In the genomic region with DNA sequence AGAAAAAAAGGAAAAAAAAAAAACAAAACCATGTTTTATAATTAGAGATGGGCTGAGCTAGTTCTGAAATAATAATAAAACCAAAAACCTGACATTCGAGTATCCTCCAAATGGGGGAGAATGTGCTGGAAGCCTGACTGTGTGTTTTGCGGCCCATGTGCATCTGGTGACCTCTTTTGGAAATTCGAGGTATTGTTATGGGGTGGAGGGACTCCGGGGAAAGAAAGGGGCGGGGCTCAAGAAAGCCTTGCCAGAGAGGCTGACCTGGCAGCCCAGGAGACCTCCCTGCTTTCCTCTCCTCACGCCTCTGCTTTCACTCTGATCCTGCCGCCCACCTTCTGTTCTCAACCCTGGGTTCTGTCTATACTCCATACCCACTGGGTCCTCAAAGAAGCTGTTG, we compare ENCODE assay signal across 9 cellular contexts.
DNase-seq lines count a peak whose midpoint lies in the region; ATAC-seq, FAIRE-seq and TF ChIP-seq lines count a peak whose summit lies in the region.
"Had no signal": no experiment of that assay in that cellular context is flagged by ENCODE, and none has a peak within 500 bp of the region (broad histone marks: within the 10 kb centered on the region; RNA-seq: fewer than 3 reads in every experiment).

No MANE protein-coding gene starts in this region.

- H3K4me2 ChIP-seq in astrocyte (ENCODE audit: low read length): no peak overlapping the region

- H3K4me3 ChIP-seq in cardiac muscle cell: no peak overlapping the region
- no peak overlapping the region for H3K4me3 ChIP-seq in right atrium auricular region
- no peak overlapping the region for H3K4me3 ChIP-seq in astrocyte (ENCODE audit: insufficient read depth, low read depth, low read length)
- no peak overlapping the region for H3K4me3 ChIP-seq in upper lobe of right lung

- no peak overlapping the region for H3K4me3 Mint-ChIP-seq in astrocyte (ENCODE audit: unreplicated experiment)

- H3K9me3 ChIP-seq in cardiac muscle cell (ENCODE audit: low read depth) (no peaks in the 10 kb centered on the region), right atrium auricular region (no peaks in the 10 kb centered on the region), astrocyte (ENCODE audit: insufficient read depth, low read depth, low read length) (no peaks in the 10 kb centered on the region), upper lobe of right lung (no peaks in the 10 kb centered on the region)

- no peak overlapping the region for H3K27ac ChIP-seq in cardiac muscle cell
- no peak overlapping the region for H3K27ac ChIP-seq in right atrium auricular region
- H3K27ac ChIP-seq in astrocyte (ENCODE audit: low read depth, low read length): no peak overlapping the region
- H3K27ac ChIP-seq in upper lobe of right lung: no peak overlapping the region

- no peak for FAIRE-seq in astrocyte (lab: Jason Lieb, UNC)

- no peak overlapping the region for H2AFZ ChIP-seq in astrocyte (ENCODE audit: low read depth, low read length)

- peaks cover 10% of the 10 kb centered on the region for H3K4me1 Mint-ChIP-seq in astrocyte (ENCODE audit: low read depth, unreplicated experiment)

- H3K36me3 ChIP-seq in cardiac muscle cell (no peaks in the 10 kb centered on the region), right atrium auricular region (no peaks in the 10 kb centered on the region), astrocyte (ENCODE audit: insufficient read depth, low read length) (no peaks in the 10 kb centered on the region), upper lobe of right lung (no peaks in the 10 kb centered on the region)

- peak; percentile 41 for TF ChIP-seq CTCF in cardiac muscle cell (IDR thresholded peaks at IDR 0.05; ENCODE audit: low read depth, low read length)
- no peak for TF ChIP-seq CTCF in right atrium auricular region (IDR thresholded peaks at IDR 0.05)
- TF ChIP-seq CTCF in astrocyte (IDR thresholded peaks at IDR 0.05; ENCODE audit: insufficient read depth, low read depth, low read length): peak; percentile 24
- peak; percentile 20 for TF ChIP-seq CTCF in upper lobe of right lung (IDR thresholded peaks at IDR 0.05)

- H3K27me3 ChIP-seq in cardiac muscle cell: no peaks in the 10 kb centered on the region
- H3K27me3 ChIP-seq in right atrium auricular region: no peaks in the 10 kb centered on the region
- H3K27me3 ChIP-seq in astrocyte (ENCODE audit: insufficient read depth, low read length): peaks cover 6% of the 10 kb centered on the region
- H3K27me3 ChIP-seq in upper lobe of right lung: no peaks in the 10 kb centered on the region

- intact Hi-C loops in upper lobe of right lung (cut with DNase I): no loop called here

- no peak overlapping the region for H3K9ac ChIP-seq in astrocyte (ENCODE audit: low read length)

- H3K36me3 Mint-ChIP-seq in astrocyte (ENCODE audit: low read depth, unreplicated experiment): no peaks in the 10 kb centered on the region

- no peak overlapping the region for H3K27ac Mint-ChIP-seq in astrocyte (ENCODE audit: unreplicated experiment)

- ATAC-seq in upper lobe of right lung (peak; percentile 33), GM19397 (IDR thresholded peaks at IDR 0.05; ENCODE audit: unreplicated experiment) (no peak), HG02759 (IDR thresholded peaks at IDR 0.05; ENCODE audit: unreplicated experiment) (no peak)

- H3K4me1 ChIP-seq in cardiac muscle cell (ENCODE audit: low read depth): peaks cover 6% of the 10 kb centered on the region
- H3K4me1 ChIP-seq in right atrium auricular region: no peaks in the 10 kb centered on the region
- no peaks in the 10 kb centered on the region for H3K4me1 ChIP-seq in astrocyte (ENCODE audit: insufficient read depth, low read length)
- H3K4me1 ChIP-seq in upper lobe of right lung: no peaks in the 10 kb centered on the region

- no peaks in the 10 kb centered on the region for H3K9me3 Mint-ChIP-seq in astrocyte (ENCODE audit: unreplicated experiment)

- H4K20me1 ChIP-seq in astrocyte (ENCODE audit: insufficient read depth, low read length): no peaks in the 10 kb centered on the region

- no peaks in the 10 kb centered on the region for H3K79me2 ChIP-seq in astrocyte (ENCODE audit: insufficient read depth, low read length)

- peaks cover 32% of the 10 kb centered on the region for H3K27me3 Mint-ChIP-seq in astrocyte (ENCODE audit: low read depth, unreplicated experiment)

- DNase-seq in cardiac muscle cell (ENCODE audit: low read depth in 1 of 2, low spot score in 1 of 2) (peak; percentile 50 to 57), right atrium auricular region (ENCODE audit: low spot score) (no peak), LoVo (ENCODE audit: low spot score) (peak; percentile 29), astrocyte (ENCODE audit: low read depth) (no peak), upper lobe of right lung (peak; percentile 51), midbrain (lab: John Stamatoyannopoulos, UW) (no peak)
- DNase-seq: T1000 had no signal

Comparison
In these comparisons a context has a peak if more than half of its experiments do, and no peak if none do; other contexts are left out.
1. DNase-seq: peak in cardiac muscle cell (2 of 2), LoVo (single experiment) and upper lobe of right lung (single experiment); none in right atrium auricular region (single experiment), astrocyte (single experiment) and midbrain (single experiment).
2. CTCF ChIP-seq: peak in cardiac muscle cell (single experiment), astrocyte (single experiment) and upper lobe of right lung (single experiment); none in right atrium auricular region (0 of 2).